Comparison of ENCODE assay signal across 10 cellular contexts in the genomic region with DNA sequence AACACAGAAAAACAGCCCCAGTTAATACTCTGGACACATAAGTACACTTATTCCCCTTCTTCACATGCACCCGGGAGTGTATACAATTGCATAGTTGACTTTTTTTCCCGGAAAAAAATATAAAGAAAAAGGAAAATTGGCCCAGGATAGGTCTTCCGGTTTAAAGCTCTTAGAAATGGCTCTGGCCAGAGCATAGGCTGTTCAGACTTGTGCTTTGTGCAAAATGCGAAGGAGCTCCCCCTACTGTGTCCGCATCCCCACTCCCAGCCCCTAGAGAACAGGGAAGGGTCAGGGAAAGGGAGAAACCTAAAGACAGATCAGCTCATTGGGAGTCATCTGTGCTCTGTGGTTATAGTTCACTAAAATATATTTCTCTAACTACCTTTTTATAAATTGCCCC. TPM values are rescaled to one million over a fixed set of nuclear protein-coding genes. Genes with fewer than 3 reads are reported as not detected.
DNase-seq lines count a peak whose midpoint lies in the region; ATAC-seq and TF ChIP-seq lines count a peak whose summit lies in the region.
"Had no signal": no experiment of that assay in that cellular context is flagged by ENCODE, and none has a peak within 500 bp of the region (broad histone marks: within the 10 kb centered on the region; RNA-seq: fewer than 3 reads in every experiment).

No MANE protein-coding gene starts in this region.

- H3K4me1 ChIP-seq in IMR-90 (ENCODE audit: control insufficient read depth, insufficient read depth, low read length) (peaks cover 8% of the 10 kb centered on the region), lower lobe of right lung (peaks cover 44% of the 10 kb centered on the region)

- no peak overlapping the region for H2BK20ac ChIP-seq in IMR-90 (ENCODE audit: low read depth, low read length)

- H3K27me3 ChIP-seq in IMR-90 (ENCODE audit: control insufficient read depth, insufficient read depth, low read length) = no peaks in the 10 kb centered on the region
- H3K27me3 ChIP-seq in lower lobe of right lung (ENCODE audit: low read depth) = no peaks in the 10 kb centered on the region
- H3K27me3 ChIP-seq: suprapubic skin had no signal

- no peak overlapping the region for H2AK9ac ChIP-seq in IMR-90 (replicated peaks; ENCODE audit: low read depth, low read length, poor library complexity)

- BruUV-seq in IMR-90 (replicated peaks; lab: Mats Ljungman, UMichigan) = no TSS peak

- H3K9ac ChIP-seq in IMR-90 (ENCODE audit: low read depth, low read length) = no peak overlapping the region

- no peak overlapping the region for H4K91ac ChIP-seq in IMR-90 (ENCODE audit: insufficient read depth, low read depth, low read length)

- dilution Hi-C loops in IMR-90 (cut with HindIII; ENCODE audit: low sequenced_read_pairs, unreplicated experiment) = no loop called here

- peaks cover 3 to 24% of the 10 kb centered on the region in 2 experiments for H3K79me1 ChIP-seq in IMR-90 (ENCODE audit: low read depth in 1 of 2, low read length in 2 of 2)

- TF ChIP-seq CTCF in AG04449 (IDR thresholded peaks at IDR 0.05; ENCODE audit: insufficient read depth, low read length, missing control alignments) = peak; percentile 19
- peak; percentile 35 for TF ChIP-seq CTCF in IMR-90 (conservative IDR thresholded peaks at IDR 0.05; ENCODE audit: low read depth, low read length)
- peak; percentile 68 for TF ChIP-seq CTCF in choroid plexus epithelial cell (conservative IDR thresholded peaks at IDR 0.05; ENCODE audit: low read depth, low read length)
- TF ChIP-seq CTCF in lower lobe of right lung (IDR thresholded peaks at IDR 0.05) = peak; percentile 32

- POLR2A ChIA-PET in AG04449 (lab: Yijun Ruan, JAX) (interaction anchor here (0.7 kb wide), 1 partner anchor 56 kb away, joined by 3 read pairs; a partner anchor contains a TSS), IMR-90 (lab: Charles Lee; ENCODE audit: unreplicated experiment) (no interaction called here)

- H3K27ac ChIP-seq in IMR-90 (ENCODE audit: insufficient read depth, low read length) (no peak overlapping the region), lower lobe of right lung (no peak overlapping the region)
- H3K27ac ChIP-seq: suprapubic skin had no signal

- no peak overlapping the region for H2AK5ac ChIP-seq in IMR-90 (ENCODE audit: low read depth, low read length)

- peak overlapping the region; percentile 34 to 67; a peak in 1 of 4 replicates for H4K8ac ChIP-seq in IMR-90 (ENCODE audit: low read depth in 2 of 2, low read length in 2 of 2)

- H3K9me3 ChIP-seq in IMR-90 (ENCODE audit: control insufficient read depth, insufficient read depth, low read length) (no peaks in the 10 kb centered on the region), lower lobe of right lung (no peaks in the 10 kb centered on the region)
- H3K9me3 ChIP-seq: suprapubic skin had no signal

- WGBS in IMR-90 (ENCODE audit: extremely low coverage in 2 of 2, insufficient read length in 1 of 2), 2 experiments = no CpG with 5 or more reads among the region's 5 CpGs

- H3K4ac ChIP-seq in IMR-90 (ENCODE audit: low read depth, low read length) = no peak overlapping the region

- no peaks in the 10 kb centered on the region for H4K20me1 ChIP-seq in IMR-90 (ENCODE audit: insufficient read depth, low read length)

- CTCF ChIA-PET in AG04449 (lab: Yijun Ruan, JAX) (interaction anchor here (1.1 to 7.3 kb wide), 3 partner anchors 19 to 109 kb away, joined by 4 to 39 read pairs (median 5); a partner anchor contains a TSS), IMR-90 (lab: Yijun Ruan, JAX) (interaction anchor here (0.6 kb wide), 1 partner anchor 245 kb away, joined by 4 read pairs; no protein-coding TSS in a partner anchor)

- H2BK5ac ChIP-seq in IMR-90 (ENCODE audit: low read depth, low read length, poor library complexity, severe bottlenecking) = no peak overlapping the region

- no peak for DNase-seq in AG04449 (ENCODE audit: low read depth, low spot score)
- peak; percentile 41 for DNase-seq in IMR-90
- peak; percentile 67 for DNase-seq in choroid plexus epithelial cell (ENCODE audit: low read depth)
- DNase-seq in lower lobe of right lung = no peak
- DNase-seq in NCI-H1105 treated with DMSO at 0.1 percent for 48 hours (lab: John Stamatoyannopoulos, UW) = no peak
- DNase-seq in SKM-1 treated with dmso at 0.1 percent for 144 hours (lab: John Stamatoyannopoulos, UW; ENCODE audit: unreplicated experiment) = no peak
- DNase-seq: activated CD4-positive, alpha-beta T cell treated with anti-CD3 and anti-CD28 coated beads for 4 hours had no signal

- no peak overlapping the region for H2BK15ac ChIP-seq in IMR-90 (ENCODE audit: low read depth, low read length)

- intact Hi-C loops in IMR-90 (cut with micrococcal nuclease) (loop anchor here (10.0 kb wide), 1 partner anchor 843 kb away; no protein-coding TSS in a partner anchor), lower lobe of right lung (cut with DNase I) (no loop called here)

- no peak overlapping the region for H3K56ac ChIP-seq in IMR-90 (ENCODE audit: extremely low read depth, insufficient read depth, low read length)

- no peak for TF ChIP-seq POLR2A in IMR-90 (IDR thresholded peaks at IDR 0.05; ENCODE audit: low read depth, low read length)

- peaks cover 28% of the 10 kb centered on the region for H3K36me3 ChIP-seq in IMR-90 (ENCODE audit: control insufficient read depth, insufficient read depth, low read length)
- peaks cover 38% of the 10 kb centered on the region for H3K36me3 ChIP-seq in lower lobe of right lung

- H3K14ac ChIP-seq in IMR-90 (replicated peaks; ENCODE audit: low read depth, low read length) = no peak overlapping the region

- no peak overlapping the region for H3K23ac ChIP-seq in IMR-90 (ENCODE audit: low read depth, low read length)

- peaks cover 14% of the 10 kb centered on the region for H3K9me1 ChIP-seq in IMR-90 (ENCODE audit: insufficient read depth, low read length)

- H2AFZ ChIP-seq in IMR-90 (replicated peaks; ENCODE audit: low read length, poor library complexity) = no peak overlapping the region

- H2BK120ac ChIP-seq in IMR-90 (ENCODE audit: low read depth, low read length) = no peak overlapping the region

- in situ Hi-C loops in IMR-90 (cut with MboI; ENCODE audit: low sequenced_read_pairs) = no loop called here

- H3K4me2 ChIP-seq in IMR-90 (ENCODE audit: low read depth, low read length) = no peak overlapping the region

- no peak overlapping the region for H3K18ac ChIP-seq in IMR-90 (ENCODE audit: low read depth, low read length)

- no peak overlapping the region; the same call in 1 of the 2 replicates for H4K5ac ChIP-seq in IMR-90 (ENCODE audit: low read depth, low read length)

- peak; percentile 60 for ATAC-seq in IMR-90 (ENCODE audit: low read depth)
- peak in 1 of 2 donors; percentile 41 for ATAC-seq in lower lobe of right lung
- no peak for ATAC-seq in HG02938 (IDR thresholded peaks at IDR 0.05; ENCODE audit: unreplicated experiment)
- no peak for ATAC-seq in HG03378 (IDR thresholded peaks at IDR 0.05; ENCODE audit: unreplicated experiment)

- H3K4me3 ChIP-seq in AG04449 (ENCODE audit: low read depth, low read length) (no peak overlapping the region), IMR-90 (ENCODE audit: insufficient read depth, low read depth, low read length) (no peak overlapping the region), choroid plexus epithelial cell (ENCODE audit: low read depth, low read length) (no peak overlapping the region), lower lobe of right lung (no peak overlapping the region)
- H3K4me3 ChIP-seq: suprapubic skin had no signal

- peak; percentile 27; the same call in 1 of the 2 replicates for TF ChIP-seq RAD21 in IMR-90 (IDR thresholded peaks at IDR 0.05; ENCODE audit: low read length)

TF ChIP-seq in IMR-90, 13 proteins besides CTCF, POLR2A, EP300 and RAD21:
- TF ChIP-seq SMC3 (IDR thresholded peaks at IDR 0.05; ENCODE audit: low read depth, low read length) (0 out of 2 replicates have a peak, but pooled peaks have one; percentile 6), RCOR1 (IDR thresholded peaks at IDR 0.05; ENCODE audit: insufficient replicate concordance, low read length) (no peak), RFX5 (IDR thresholded peaks at IDR 0.05; ENCODE audit: low read depth, low read length) (no peak), BHLHE40 (IDR thresholded peaks at IDR 0.05; ENCODE audit: low read depth, low read length) (no peak)

RNA-seq across cellular contexts. Expression of a gene that starts 5.5 kb away (rescaled TPM):
- total RNA-seq in IMR-90 (2012; rRNA removed) (1.7 and 2.0 TPM in 2 replicates), lower lobe of right lung (20.4 TPM)
- 14.3 and 14.6 TPM in 2 replicates for polyA plus RNA-seq in IMR-90 (2012; rRNA removed)
- polyA plus RNA-seq in IMR-90 (2012; cell fraction: cytosol; rRNA removed) = 4.5 and 6.0 TPM in 2 replicates
- polyA plus RNA-seq in IMR-90 (2012; cell fraction: nucleus; rRNA removed; ENCODE audit: low replicate concordance) = 64.8 and 76.3 TPM in 2 replicates

RNA-seq across cellular contexts. Expression of a gene that starts 14.6 kb away (rescaled TPM):
- 6.6 and 11.4 TPM in 2 replicates for total RNA-seq in IMR-90 (2012; rRNA removed)
- polyA plus RNA-seq in IMR-90 (2012; rRNA removed) = 62.6 and 64.4 TPM in 2 replicates
- polyA plus RNA-seq in IMR-90 (2012; cell fraction: cytosol; rRNA removed) = 29.9 and 58.3 TPM in 2 replicates
- 49.8 and 67.0 TPM in 2 replicates for polyA plus RNA-seq in IMR-90 (2012; cell fraction: nucleus; rRNA removed; ENCODE audit: low replicate concordance)
- total RNA-seq in lower lobe of right lung = 45.5 TPM

RNA-seq across cellular contexts. Expression of a gene that starts 24.6 kb away (rescaled TPM):
- total RNA-seq in IMR-90 (2012; rRNA removed) = 15.4 and 16.4 TPM in 2 replicates
- polyA plus RNA-seq in IMR-90 (2012; rRNA removed) = 18.1 and 19.6 TPM in 2 replicates
- 14.5 and 15.6 TPM in 2 replicates for polyA plus RNA-seq in IMR-90 (2012; cell fraction: cytosol; rRNA removed)
- polyA plus RNA-seq in IMR-90 (2012; cell fraction: nucleus; rRNA removed; ENCODE audit: low replicate concordance) = 22.0 and 25.1 TPM in 2 replicates
- total RNA-seq in lower lobe of right lung = 0.86 TPM

RNA-seq across cellular contexts. Expression of a gene that starts 42.8 kb away (rescaled TPM):
- 3.4 and 4.4 TPM in 2 replicates for total RNA-seq in IMR-90 (2012; rRNA removed)
- polyA plus RNA-seq in IMR-90 (2012; rRNA removed) = 12.6 and 14.2 TPM in 2 replicates
- 19.5 and 20.0 TPM in 2 replicates for polyA plus RNA-seq in IMR-90 (2012; cell fraction: cytosol; rRNA removed)
- polyA plus RNA-seq in IMR-90 (2012; cell fraction: nucleus; rRNA removed; ENCODE audit: low replicate concordance) = 14.7 and 18.9 TPM in 2 replicates
- 11.5 TPM for total RNA-seq in lower lobe of right lung

Comparison
In these comparisons a context has a peak if more than half of its experiments do, and no peak if none do; other contexts are left out.
1. DNase-seq: peak in IMR-90 (single experiment) and choroid plexus epithelial cell (single experiment); none in AG04449 (single experiment), lower lobe of right lung (single experiment), NCI-H1105 treated with DMSO at 0.1 percent for 48 hours (single experiment) and SKM-1 treated with dmso at 0.1 percent for 144 hours (single experiment).
2. Peak in every context shown above with its lines, with median percentiles within 50 percentile points of each other: CTCF ChIP-seq.